ENCODE assay signal across 2 cellular contexts in the genomic region with DNA sequence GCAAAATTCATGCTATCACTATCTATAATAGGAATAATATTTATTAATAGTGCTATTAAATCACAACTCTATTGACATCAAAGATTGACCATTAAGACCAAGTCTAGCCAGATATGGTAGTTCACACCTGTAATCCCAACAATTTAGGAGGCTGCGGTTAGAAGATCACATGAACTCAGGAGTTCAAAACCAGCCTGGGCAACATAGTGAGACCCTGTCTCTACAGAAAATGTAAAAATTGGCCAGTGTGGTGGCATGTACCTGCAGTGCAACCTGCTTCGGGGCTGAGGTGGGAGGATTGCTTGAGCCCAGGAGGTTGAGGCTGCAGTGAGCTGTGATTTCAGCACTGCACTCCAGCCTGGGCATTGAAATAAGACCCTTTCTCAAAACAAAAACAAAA.
TF ChIP-seq lines count a peak whose summit lies in the region.

No MANE protein-coding gene starts in this region.

TF ChIP-seq in WTC11, 78 proteins besides CTCF, POLR2A, EP300 and RAD21:
- no peak for TF ChIP-seq SMAD3 (CRISPR knock-in tag; IDR thresholded peaks at IDR 0.05; ENCODE audit: borderline replicate concordance)
- TF ChIP-seq ZNF121 (CRISPR knock-in tag; IDR thresholded peaks at IDR 0.05) = peak; percentile 93
TF ChIP-seq in WTC11: peak in this region for 1.

TF ChIP-seq in endothelial cell of umbilical vein, 7 proteins besides CTCF, POLR2A, EP300 and RAD21:
- TF ChIP-seq GATA2 (IDR thresholded peaks at IDR 0.05; ENCODE audit: insufficient read depth, insufficient read length, low read depth, low read length) (no peak), MAX (IDR thresholded peaks at IDR 0.05; ENCODE audit: insufficient read depth, insufficient read length) (no peak), EZH2 (IDR thresholded peaks at IDR 0.05; ENCODE audit: borderline replicate concordance, low read depth, low read length, severe bottlenecking) (no peak), FOS (IDR thresholded peaks at IDR 0.05; ENCODE audit: borderline replicate concordance, insufficient read depth, low read length) (no peak), MYC (IDR thresholded peaks at IDR 0.05; ENCODE audit: low read depth, low read length) (no peak), JUN (IDR thresholded peaks at IDR 0.05; ENCODE audit: borderline replicate concordance, insufficient read depth, insufficient read length, low read depth) (no peak), POLR2AphosphoS5 (IDR thresholded peaks at IDR 0.05; ENCODE audit: insufficient read depth, low read depth, low read length) (no peak)
